Comparison of ENCODE assay signal across 2 cellular contexts in the genomic region with DNA sequence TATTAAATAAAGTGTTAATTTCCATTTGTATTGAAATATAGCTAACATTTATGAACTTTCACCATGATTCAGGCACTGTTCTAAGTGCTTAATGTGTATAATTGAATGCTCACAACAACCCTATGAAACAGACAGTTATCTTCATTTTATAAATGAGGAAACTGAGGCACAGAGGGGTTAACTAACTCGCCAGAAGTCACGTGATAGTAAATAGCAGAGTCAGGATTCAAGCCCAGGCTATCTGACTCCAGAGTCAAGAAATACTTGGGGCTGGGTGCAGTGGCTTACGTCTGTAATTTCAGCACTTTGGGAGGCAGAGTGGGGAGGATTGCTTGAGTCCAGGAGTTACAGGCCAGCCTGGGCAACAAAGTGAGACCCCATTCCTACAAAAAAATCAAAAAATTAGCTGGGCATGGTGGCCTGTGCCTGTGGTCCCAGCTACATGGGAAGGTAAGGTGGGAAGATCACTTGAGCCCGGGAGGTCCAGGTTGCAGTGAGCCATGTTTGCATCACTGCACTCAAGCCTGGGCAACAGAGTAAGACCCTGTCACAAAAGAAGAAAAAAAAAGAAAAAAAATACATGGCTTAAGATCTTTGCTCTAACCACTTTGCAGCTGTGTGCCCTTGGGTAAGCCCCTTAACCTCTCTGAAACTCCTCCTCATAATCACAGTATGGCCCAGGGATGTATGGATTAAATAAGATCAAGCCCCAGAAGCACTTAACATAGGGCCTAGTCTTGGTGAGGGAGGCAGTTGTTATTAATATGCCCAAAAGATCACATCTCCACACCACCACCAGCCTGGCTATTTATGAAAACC.
TF ChIP-seq lines count a peak whose summit lies in the region.

No MANE protein-coding gene starts in this region.

TF ChIP-seq in HepG2, 621 proteins besides CTCF, POLR2A, EP300 and RAD21:
- TF ChIP-seq, protein P1, sequence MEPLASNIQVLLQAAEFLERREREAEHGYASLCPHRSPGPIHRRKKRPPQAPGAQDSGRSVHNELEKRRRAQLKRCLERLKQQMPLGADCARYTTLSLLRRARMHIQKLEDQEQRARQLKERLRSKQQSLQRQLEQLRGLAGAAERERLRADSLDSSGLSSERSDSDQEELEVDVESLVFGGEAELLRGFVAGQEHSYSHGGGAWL (CRISPR knock-in tag; IDR thresholded peaks at IDR 0.05), result no peak
- TF ChIP-seq NR2F6 (IDR thresholded peaks at IDR 0.05) (no peak), NR2F6 (CRISPR knock-in tag; IDR thresholded peaks at IDR 0.05) (no peak), AGO1 (IDR thresholded peaks at IDR 0.05; ENCODE audit: low read depth, low read length, poor library complexity, severe bottlenecking) (no peak), ZNF768 (CRISPR knock-in tag; IDR thresholded peaks at IDR 0.05) (peak; percentile 79), UBTF (CRISPR knock-in tag; IDR thresholded peaks at IDR 0.05) (no peak), CENPX (CRISPR knock-in tag; IDR thresholded peaks at IDR 0.05) (no peak), ZNF781 (CRISPR knock-in tag; IDR thresholded peaks at IDR 0.05; ENCODE audit: borderline replicate concordance, not compliant biosample characterization) (no peak), ZMYM3 (CRISPR knock-in tag; IDR thresholded peaks at IDR 0.05) (peak; percentile 50; the same call in 1 of the 2 replicates), HOXA5 (CRISPR knock-in tag; IDR thresholded peaks at IDR 0.05) (no peak), SRSF4 (IDR thresholded peaks at IDR 0.05; ENCODE audit: low read depth, low read length, poor library complexity, severe bottlenecking) (no peak), RAD51 (IDR thresholded peaks at IDR 0.05; ENCODE audit: borderline replicate concordance) (peak; percentile 42; the same call in 1 of the 2 replicates), SALL1 (CRISPR knock-in tag; IDR thresholded peaks at IDR 0.05) (no peak), ZNF121 (CRISPR knock-in tag; IDR thresholded peaks at IDR 0.05) (peak; percentile 79)

TF ChIP-seq in endothelial cell of umbilical vein, 7 proteins besides CTCF, POLR2A, EP300 and RAD21:
- TF ChIP-seq, protein P2, sequence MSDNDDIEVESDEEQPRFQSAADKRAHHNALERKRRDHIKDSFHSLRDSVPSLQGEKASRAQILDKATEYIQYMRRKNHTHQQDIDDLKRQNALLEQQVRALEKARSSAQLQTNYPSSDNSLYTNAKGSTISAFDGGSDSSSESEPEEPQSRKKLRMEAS (IDR thresholded peaks at IDR 0.05; ENCODE audit: insufficient read depth, insufficient read length), result no peak
- peak; percentile 10 for TF ChIP-seq POLR2AphosphoS5 (IDR thresholded peaks at IDR 0.05; ENCODE audit: insufficient read depth, low read depth, low read length)
